In the genomic region with DNA sequence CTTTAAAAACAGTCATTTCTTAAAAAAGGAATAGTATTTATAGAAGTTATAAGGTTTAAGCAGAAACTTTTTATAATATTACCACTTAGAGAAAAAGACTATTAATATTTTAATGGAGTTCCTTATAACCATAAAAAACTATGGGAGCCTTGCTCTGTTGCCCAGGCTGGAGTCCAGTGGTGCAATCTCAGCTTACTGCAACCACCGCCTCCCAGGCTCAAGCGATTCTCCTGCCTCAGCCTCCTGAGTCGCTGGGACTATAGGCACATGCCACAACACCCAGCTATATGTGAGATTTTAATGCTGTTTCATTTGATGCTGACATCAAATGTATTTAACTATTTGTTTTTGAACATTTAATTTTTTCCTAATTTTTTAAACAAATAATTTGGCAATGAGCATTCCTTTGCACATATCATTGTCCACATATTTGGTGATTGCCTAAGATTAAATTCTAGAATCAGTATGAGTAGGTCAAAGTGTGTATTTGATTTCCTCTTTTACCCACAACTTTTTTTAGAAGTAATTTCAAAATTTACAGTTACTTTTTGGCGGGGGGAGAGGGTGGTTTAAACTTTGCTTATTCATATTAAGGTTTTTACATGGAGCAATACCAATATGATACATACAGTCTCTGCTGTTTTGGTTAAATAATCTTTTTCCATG, we compare ENCODE assay signal across 1 cellular context.
TF ChIP-seq lines count a peak whose summit lies in the region.

No MANE protein-coding gene starts in this region.

TF ChIP-seq in HepG2, 621 proteins besides CTCF, POLR2A, EP300 and RAD21 (continued from another document):
- TF ChIP-seq NR2C2 (CRISPR knock-in tag; IDR thresholded peaks at IDR 0.05; ENCODE audit: borderline replicate concordance) (no peak), HNRNPK (IDR thresholded peaks at IDR 0.05; ENCODE audit: low read depth, low read length, poor library complexity, severe bottlenecking) (no peak)
- TF ChIP-seq, protein P1, sequence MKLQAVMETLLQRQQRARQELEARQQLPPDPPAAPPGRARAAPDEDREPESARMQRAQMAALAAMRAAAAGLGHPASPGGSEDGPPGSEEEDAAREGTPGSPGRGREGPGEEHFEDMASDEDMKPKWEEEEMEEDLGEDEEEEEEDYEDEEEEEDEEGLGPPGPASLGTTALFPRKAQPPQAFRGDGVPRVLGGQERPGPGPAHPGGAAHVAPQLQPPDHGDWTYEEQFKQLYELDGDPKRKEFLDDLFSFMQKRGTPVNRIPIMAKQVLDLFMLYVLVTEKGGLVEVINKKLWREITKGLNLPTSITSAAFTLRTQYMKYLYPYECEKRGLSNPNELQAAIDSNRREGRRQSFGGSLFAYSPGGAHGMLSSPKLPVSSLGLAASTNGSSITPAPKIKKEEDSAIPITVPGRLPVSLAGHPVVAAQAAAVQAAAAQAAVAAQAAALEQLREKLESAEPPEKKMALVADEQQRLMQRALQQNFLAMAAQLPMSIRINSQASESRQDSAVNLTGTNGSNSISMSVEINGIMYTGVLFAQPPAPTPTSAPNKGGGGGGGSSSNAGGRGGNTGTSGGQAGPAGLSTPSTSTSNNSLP (IDR thresholded peaks at IDR 0.05; ENCODE audit: low read depth, low read length), result peak; percentile 50; the same call in 1 of the 2 replicates
- TF ChIP-seq, protein P2, sequence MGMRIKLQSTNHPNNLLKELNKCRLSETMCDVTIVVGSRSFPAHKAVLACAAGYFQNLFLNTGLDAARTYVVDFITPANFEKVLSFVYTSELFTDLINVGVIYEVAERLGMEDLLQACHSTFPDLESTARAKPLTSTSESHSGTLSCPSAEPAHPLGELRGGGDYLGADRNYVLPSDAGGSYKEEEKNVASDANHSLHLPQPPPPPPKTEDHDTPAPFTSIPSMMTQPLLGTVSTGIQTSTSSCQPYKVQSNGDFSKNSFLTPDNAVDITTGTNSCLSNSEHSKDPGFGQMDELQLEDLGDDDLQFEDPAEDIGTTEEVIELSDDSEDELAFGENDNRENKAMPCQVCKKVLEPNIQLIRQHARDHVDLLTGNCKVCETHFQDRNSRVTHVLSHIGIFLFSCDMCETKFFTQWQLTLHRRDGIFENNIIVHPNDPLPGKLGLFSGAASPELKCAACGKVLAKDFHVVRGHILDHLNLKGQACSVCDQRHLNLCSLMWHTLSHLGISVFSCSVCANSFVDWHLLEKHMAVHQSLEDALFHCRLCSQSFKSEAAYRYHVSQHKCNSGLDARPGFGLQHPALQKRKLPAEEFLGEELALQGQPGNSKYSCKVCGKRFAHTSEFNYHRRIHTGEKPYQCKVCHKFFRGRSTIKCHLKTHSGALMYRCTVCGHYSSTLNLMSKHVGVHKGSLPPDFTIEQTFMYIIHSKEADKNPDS (CRISPR knock-in tag; IDR thresholded peaks at IDR 0.05), result no peak
